23 cellular contexts compared by ENCODE assay signal in the genomic region with DNA sequence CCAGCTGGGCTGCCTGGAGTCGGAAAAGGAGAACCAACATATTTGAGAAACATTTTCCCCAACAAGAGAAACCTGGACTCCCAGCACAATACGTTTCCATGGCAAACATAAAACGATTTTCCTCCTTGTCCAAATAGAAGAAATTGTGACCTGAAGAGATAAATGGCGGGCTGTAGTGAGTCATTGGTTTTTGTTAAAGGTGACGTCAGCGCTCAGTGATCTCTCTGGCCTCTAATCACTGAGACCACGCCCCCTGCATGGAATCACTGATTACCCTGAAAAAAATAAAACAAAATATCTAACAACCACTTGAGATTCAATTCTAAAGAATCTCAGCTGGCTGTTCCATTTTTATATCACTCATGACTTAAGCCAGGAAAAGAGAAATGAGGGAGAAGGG. TPM values are rescaled to one million over a fixed set of nuclear protein-coding genes. Genes with fewer than 3 reads are reported as not detected.
"Had no signal": no experiment of that assay in that cellular context is flagged by ENCODE, and none has a peak within 500 bp of the region (broad histone marks: within the 10 kb centered on the region; RNA-seq: fewer than 3 reads in every experiment).

No MANE protein-coding gene starts in this region.

- H3K27ac Mint-ChIP-seq: natural killer cell; stimulated activated naive CD8-positive, alpha-beta T cell treated with anti-CD3 and anti-CD28 coated beads, Interleukin-15, amount 100 ng/mL, for 72 hours; type B pancreatic cell had no signal

- H3K27me3 ChIP-seq: colonic mucosa, foreskin keratinocyte, neutrophil, pancreas had no signal

- H3K4me1 Mint-ChIP-seq: central memory CD8-positive, alpha-beta T cell; natural killer cell; stimulated activated naive CD8-positive, alpha-beta T cell treated with anti-CD3 and anti-CD28 coated beads, Interleukin-15, amount 100 ng/mL, for 72 hours had no signal

- H3K9me3 Mint-ChIP-seq: type B pancreatic cell had no signal

- H3K4me3 Mint-ChIP-seq: central memory CD8-positive, alpha-beta T cell; natural killer cell; stimulated activated naive CD8-positive, alpha-beta T cell treated with anti-CD3 and anti-CD28 coated beads, Interleukin-15, amount 100 ng/mL, for 72 hours; type B pancreatic cell had no signal

- H3K36me3 ChIP-seq: colonic mucosa, lower lobe of right lung, neutrophil, pancreas, suprapubic skin had no signal

- H3K4me1 ChIP-seq: colonic mucosa, foreskin keratinocyte, lower lobe of right lung, pancreas, suprapubic skin had no signal

- ATAC-seq: foreskin keratinocyte; lower lobe of right lung; natural killer cell; pancreas; sciatic nerve; stimulated activated naive CD8-positive, alpha-beta T cell treated with anti-CD3 and anti-CD28 coated beads, Interleukin-15, amount 100 ng/mL, for 72 hours had no signal

- H3K36me3 Mint-ChIP-seq: natural killer cell, type B pancreatic cell had no signal

- H3K27ac ChIP-seq: colonic mucosa, foreskin keratinocyte, lower lobe of right lung, neutrophil, pancreas, suprapubic skin had no signal

- H3K4me3 ChIP-seq: colonic mucosa, lower lobe of right lung, pancreas, smooth muscle cell, suprapubic skin had no signal

- H3K9me3 ChIP-seq: colonic mucosa, lower lobe of right lung, neutrophil, pancreas, suprapubic skin had no signal

- DNase-seq: activated CD4-positive, alpha-beta T cell treated with anti-CD3 and anti-CD28 coated beads for 48 hours; activated CD4-positive, CD25-positive, alpha-beta regulatory T cell; activated CD8-positive, alpha-beta memory T cell treated with anti-CD3 and anti-CD28 coated beads, Interleukin-2, amount 50 U/mL, for 4 hours; activated effector memory CD4-positive, alpha-beta T cell treated with Interleukin-2 at 50 U/mL for 16 hours; activated naive CD4-positive, alpha-beta T cell treated with anti-CD3 and anti-CD28 coated beads, Interleukin-2, amount 50 U/mL, for 16 hours; activated T-cell treated with anti-CD3 and anti-CD28 coated beads, Interleukin-2, amount 50 U/mL, for 48 hours; aorta; colonic mucosa; foreskin keratinocyte; hippocampal formation; lower lobe of right lung; natural killer cell; pancreas; stimulated activated CD4-positive, alpha-beta T cell treated with anti-CD3 and anti-CD28 coated beads, Interleukin-4, amount 100 ng/mL, for 1 hour; stimulated activated naive CD8-positive, alpha-beta T cell treated with anti-CD3 and anti-CD28 coated beads, Interleukin-15, amount 100 ng/mL, for 72 hours had no signal

RNA-seq across cellular contexts. Expression of gene CCDC60, which starts 6.1 kb away (rescaled TPM):
- total RNA-seq: aorta, epithelial cell of proximal tubule, fibroblast of lung, foreskin keratinocyte, natural killer cell, pancreas, sciatic nerve, smooth muscle cell, suprapubic skin had no signal
